In genomic region chr16:85995591-85996461, GRCh38 we compare ENCODE assay signal across 10 cellular contexts.
DNase-seq lines count a peak whose midpoint lies in the region; ATAC-seq and TF ChIP-seq lines count a peak whose summit lies in the region.
"Had no signal": no experiment of that assay in that cellular context is flagged by ENCODE, and none has a peak within 500 bp of the region (broad histone marks: within the 10 kb centered on the region; RNA-seq: fewer than 3 reads in every experiment).

No MANE protein-coding gene starts in this region.

- peak; percentile 82 for DNase-seq in GM12865 (ENCODE audit: low read depth)
- no peak for DNase-seq in HFF-Myc (ENCODE audit: extremely low read depth, low read depth)
- peak; percentile 52 for DNase-seq in activated naive CD4-positive, alpha-beta T cell treated with anti-CD3 and anti-CD28 coated beads, Interleukin-2, amount 50 U/mL, for 16 hours
- DNase-seq in stimulated activated CD4-positive, alpha-beta T cell treated with anti-CD3 and anti-CD28 coated beads, Interleukin-2, amount 100 ng/mL, for 24 hours = peak; percentile 49 to 61
- no peak for DNase-seq in hepatic stellate cell (ENCODE audit: low spot score)
- no peak for DNase-seq in Right ventricle myocardium superior
- DNase-seq in omental fat pad (ENCODE audit: low spot score) = no peak
- no peak for DNase-seq in DMS153 (lab: John Stamatoyannopoulos, UW)
- DNase-seq: EL, left lung had no signal

- intact Hi-C loops in Right ventricle myocardium superior (cut with DNase I) = no loop called here

- ATAC-seq in Right ventricle myocardium superior (ENCODE audit: poor library complexity) (no peak), omental fat pad (ENCODE audit: low FRiP score) (no peak)
- ATAC-seq: left lung had no signal

- no peak for TF ChIP-seq CTCF in GM12865 (IDR thresholded peaks at IDR 0.05; ENCODE audit: insufficient read depth, low read depth, low read length, missing control alignments)
- TF ChIP-seq CTCF in HFF-Myc (IDR thresholded peaks at IDR 0.05; ENCODE audit: low read depth, low read length, missing control alignments) = no peak
- TF ChIP-seq CTCF in omental fat pad (IDR thresholded peaks at IDR 0.05) = no peak

- H3K4me3 ChIP-seq in GM12865 (ENCODE audit: low read depth, low read length) = peak overlapping the region; percentile 60
- peak overlapping the region; percentile 5; the same call in 1 of the 2 replicates for H3K4me3 ChIP-seq in HFF-Myc (replicated peaks; ENCODE audit: low read depth, low read length)

Comparison
In these comparisons a context has a peak if more than half of its experiments do, and no peak if none do; other contexts are left out.
1. DNase-seq: peak in GM12865 (single experiment), activated naive CD4-positive, alpha-beta T cell treated with anti-CD3 and anti-CD28 coated beads, Interleukin-2, amount 50 U/mL, for 16 hours (single experiment) and stimulated activated CD4-positive, alpha-beta T cell treated with anti-CD3 and anti-CD28 coated beads, Interleukin-2, amount 100 ng/mL, for 24 hours (2 of 2); none in HFF-Myc (single experiment), hepatic stellate cell (single experiment), Right ventricle myocardium superior (single experiment), omental fat pad (single experiment) and DMS153 (single experiment).